In the genomic region with DNA sequence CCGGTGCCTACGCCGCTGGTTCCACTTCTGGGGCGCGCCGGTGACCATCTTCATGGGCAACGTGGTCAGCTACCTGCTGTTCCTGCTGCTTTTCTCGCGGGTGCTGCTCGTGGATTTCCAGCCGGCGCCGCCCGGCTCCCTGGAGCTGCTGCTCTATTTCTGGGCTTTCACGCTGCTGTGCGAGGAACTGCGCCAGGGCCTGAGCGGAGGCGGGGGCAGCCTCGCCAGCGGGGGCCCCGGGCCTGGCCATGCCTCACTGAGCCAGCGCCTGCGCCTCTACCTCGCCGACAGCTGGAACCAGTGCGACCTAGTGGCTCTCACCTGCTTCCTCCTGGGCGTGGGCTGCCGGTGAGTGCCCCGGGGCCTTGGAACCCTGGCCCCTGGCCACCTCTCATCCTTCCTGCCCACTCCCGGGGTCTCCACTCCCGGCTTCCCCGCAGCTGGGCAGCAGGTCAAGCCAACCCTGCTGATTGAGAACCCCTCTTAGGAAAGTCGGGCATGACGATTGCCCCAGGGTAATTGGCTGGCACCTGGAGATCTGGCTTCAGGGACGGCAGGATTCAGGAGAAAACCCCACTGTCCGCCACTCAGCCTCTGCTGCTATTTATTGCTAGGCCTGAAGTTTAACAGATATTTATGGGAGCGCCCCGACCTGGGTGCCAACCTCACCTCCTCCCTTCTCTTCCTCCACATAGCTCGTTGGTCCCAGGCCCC, we compare ENCODE assay signal across 1 cellular context.
TF ChIP-seq lines count a peak whose summit lies in the region.

No MANE protein-coding gene starts in this region.

TF ChIP-seq in K562, 482 proteins besides CTCF, POLR2A, EP300 and RAD21:
- TF ChIP-seq ARID4B (CRISPR knock-in tag; IDR thresholded peaks at IDR 0.05) (no peak), SRSF7 (optimal IDR thresholded peaks at IDR 0.05; ENCODE audit: low read depth, low read length) (no peak), DMBX1 (CRISPR knock-in tag; IDR thresholded peaks at IDR 0.05; ENCODE audit: borderline replicate concordance) (no peak), HOMEZ (CRISPR knock-in tag; IDR thresholded peaks at IDR 0.05) (no peak), POLR2G (IDR thresholded peaks at IDR 0.05; ENCODE audit: low read depth, low read length) (0 out of 2 replicates have a peak, but pooled peaks have one; percentile 10)
- TF ChIP-seq, protein P1, sequence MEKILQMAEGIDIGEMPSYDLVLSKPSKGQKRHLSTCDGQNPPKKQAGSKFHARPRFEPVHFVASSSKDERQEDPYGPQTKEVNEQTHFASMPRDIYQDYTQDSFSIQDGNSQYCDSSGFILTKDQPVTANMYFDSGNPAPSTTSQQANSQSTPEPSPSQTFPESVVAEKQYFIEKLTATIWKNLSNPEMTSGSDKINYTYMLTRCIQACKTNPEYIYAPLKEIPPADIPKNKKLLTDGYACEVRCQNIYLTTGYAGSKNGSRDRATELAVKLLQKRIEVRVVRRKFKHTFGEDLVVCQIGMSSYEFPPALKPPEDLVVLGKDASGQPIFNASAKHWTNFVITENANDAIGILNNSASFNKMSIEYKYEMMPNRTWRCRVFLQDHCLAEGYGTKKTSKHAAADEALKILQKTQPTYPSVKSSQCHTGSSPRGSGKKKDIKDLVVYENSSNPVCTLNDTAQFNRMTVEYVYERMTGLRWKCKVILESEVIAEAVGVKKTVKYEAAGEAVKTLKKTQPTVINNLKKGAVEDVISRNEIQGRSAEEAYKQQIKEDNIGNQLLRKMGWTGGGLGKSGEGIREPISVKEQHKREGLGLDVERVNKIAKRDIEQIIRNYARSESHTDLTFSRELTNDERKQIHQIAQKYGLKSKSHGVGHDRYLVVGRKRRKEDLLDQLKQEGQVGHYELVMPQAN (IDR thresholded peaks at IDR 0.05; ENCODE audit: borderline replicate concordance), result no peak
TF ChIP-seq in K562: peak in this region for 1.
